Comparison of ENCODE assay signal across 1 cellular context in the genomic region with DNA sequence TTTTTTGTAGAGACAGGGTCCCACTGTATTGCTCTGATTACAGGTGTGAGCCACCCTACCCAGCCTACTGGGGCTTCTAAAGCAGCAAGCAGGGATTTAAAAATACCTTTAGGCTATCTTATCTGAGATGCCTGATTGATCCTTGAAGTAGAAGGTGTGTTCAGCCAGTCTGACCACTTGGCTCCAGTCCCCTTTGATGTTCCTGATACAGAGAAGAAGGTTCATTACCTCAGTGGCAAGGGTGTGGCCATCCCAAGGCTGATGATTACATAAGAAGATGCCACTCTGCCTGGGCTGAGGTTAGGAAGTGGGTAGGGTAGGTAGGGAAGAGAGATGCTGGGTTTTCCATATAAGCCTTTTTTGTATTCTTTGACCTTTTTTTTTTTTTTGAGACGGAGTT.
TF ChIP-seq lines count a peak whose summit lies in the region.

No MANE protein-coding gene starts in this region.

TF ChIP-seq in GM23338, 12 proteins besides CTCF, POLR2A, EP300 and RAD21 (continued from another document):
- TF ChIP-seq, protein P1, sequence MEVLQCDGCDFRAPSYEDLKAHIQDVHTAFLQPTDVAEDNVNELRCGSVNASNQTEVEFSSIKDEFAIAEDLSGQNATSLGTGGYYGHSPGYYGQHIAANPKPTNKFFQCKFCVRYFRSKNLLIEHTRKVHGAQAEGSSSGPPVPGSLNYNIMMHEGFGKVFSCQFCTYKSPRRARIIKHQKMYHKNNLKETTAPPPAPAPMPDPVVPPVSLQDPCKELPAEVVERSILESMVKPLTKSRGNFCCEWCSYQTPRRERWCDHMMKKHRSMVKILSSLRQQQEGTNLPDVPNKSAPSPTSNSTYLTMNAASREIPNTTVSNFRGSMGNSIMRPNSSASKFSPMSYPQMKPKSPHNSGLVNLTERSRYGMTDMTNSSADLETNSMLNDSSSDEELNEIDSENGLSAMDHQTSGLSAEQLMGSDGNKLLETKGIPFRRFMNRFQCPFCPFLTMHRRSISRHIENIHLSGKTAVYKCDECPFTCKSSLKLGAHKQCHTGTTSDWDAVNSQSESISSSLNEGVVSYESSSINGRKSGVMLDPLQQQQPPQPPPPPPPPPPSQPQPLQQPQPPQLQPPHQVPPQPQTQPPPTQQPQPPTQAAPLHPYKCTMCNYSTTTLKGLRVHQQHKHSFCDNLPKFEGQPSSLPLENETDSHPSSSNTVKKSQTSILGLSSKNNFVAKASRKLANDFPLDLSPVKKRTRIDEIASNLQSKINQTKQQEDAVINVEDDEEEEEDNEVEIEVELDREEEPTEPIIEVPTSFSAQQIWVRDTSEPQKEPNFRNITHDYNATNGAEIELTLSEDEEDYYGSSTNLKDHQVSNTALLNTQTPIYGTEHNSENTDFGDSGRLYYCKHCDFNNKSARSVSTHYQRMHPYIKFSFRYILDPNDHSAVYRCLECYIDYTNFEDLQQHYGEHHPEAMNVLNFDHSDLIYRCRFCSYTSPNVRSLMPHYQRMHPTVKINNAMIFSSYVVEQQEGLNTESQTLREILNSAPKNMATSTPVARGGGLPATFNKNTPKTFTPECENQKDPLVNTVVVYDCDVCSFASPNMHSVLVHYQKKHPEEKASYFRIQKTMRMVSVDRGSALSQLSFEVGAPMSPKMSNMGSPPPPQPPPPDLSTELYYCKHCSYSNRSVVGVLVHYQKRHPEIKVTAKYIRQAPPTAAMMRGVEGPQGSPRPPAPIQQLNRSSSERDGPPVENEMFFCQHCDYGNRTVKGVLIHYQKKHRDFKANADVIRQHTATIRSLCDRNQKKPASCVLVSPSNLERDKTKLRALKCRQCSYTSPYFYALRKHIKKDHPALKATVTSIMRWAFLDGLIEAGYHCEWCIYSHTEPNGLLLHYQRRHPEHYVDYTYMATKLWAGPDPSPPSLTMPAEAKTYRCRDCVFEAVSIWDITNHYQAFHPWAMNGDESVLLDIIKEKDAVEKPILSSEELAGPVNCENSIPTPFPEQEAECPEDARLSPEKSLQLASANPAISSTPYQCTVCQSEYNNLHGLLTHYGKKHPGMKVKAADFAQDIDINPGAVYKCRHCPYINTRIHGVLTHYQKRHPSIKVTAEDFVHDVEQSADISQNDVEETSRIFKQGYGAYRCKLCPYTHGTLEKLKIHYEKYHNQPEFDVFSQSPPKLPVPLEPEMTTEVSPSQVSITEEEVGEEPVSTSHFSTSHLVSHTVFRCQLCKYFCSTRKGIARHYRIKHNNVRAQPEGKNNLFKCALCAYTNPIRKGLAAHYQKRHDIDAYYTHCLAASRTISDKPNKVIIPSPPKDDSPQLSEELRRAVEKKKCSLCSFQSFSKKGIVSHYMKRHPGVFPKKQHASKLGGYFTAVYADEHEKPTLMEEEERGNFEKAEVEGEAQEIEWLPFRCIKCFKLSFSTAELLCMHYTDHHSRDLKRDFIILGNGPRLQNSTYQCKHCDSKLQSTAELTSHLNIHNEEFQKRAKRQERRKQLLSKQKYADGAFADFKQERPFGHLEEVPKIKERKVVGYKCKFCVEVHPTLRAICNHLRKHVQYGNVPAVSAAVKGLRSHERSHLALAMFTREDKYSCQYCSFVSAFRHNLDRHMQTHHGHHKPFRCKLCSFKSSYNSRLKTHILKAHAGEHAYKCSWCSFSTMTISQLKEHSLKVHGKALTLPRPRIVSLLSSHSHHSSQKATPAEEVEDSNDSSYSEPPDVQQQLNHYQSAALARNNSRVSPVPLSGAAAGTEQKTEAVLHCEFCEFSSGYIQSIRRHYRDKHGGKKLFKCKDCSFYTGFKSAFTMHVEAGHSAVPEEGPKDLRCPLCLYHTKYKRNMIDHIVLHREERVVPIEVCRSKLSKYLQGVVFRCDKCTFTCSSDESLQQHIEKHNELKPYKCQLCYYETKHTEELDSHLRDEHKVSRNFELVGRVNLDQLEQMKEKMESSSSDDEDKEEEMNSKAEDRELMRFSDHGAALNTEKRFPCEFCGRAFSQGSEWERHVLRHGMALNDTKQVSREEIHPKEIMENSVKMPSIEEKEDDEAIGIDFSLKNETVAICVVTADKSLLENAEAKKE (CRISPR knock-in tag; IDR thresholded peaks at IDR 0.05) = no peak
- TF ChIP-seq ZNF114 (CRISPR knock-in tag; IDR thresholded peaks at IDR 0.05) (no peak), CREB1 (CRISPR knock-in tag; IDR thresholded peaks at IDR 0.05; ENCODE audit: low read depth) (no peak), NANOG (IDR thresholded peaks at IDR 0.05; ENCODE audit: borderline replicate concordance) (no peak), ZNF331 (CRISPR knock-in tag; IDR thresholded peaks at IDR 0.05; ENCODE audit: low read depth) (no peak), EZH2 (IDR thresholded peaks at IDR 0.05; ENCODE audit: low read depth, unreplicated experiment) (no peak), JUNB (IDR thresholded peaks at IDR 0.05; ENCODE audit: unreplicated experiment) (no peak), EZH2phosphoT487 (IDR thresholded peaks at IDR 0.05; ENCODE audit: unreplicated experiment) (no peak), REST (IDR thresholded peaks at IDR 0.05; ENCODE audit: unreplicated experiment) (no peak)
